In the genomic region with DNA sequence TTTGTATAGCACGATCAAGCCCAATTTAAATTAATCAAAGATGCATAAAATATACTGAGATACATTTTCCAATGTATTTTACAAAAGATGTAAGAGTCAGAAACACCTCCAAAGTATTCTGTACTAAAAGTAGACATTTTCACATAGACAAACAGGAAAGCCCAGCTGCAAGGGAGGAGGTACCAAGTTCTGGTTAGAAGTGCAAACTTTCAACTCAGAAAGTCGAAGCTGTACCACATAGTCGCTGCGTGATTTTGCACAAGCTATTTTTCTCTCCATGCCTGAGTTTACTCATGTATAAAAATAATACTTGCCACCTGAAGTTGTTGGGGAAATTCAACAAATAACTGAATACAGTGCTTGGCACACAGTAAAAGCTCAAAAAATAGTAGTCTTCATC, we compare ENCODE assay signal across 22 cellular contexts.
"Had no signal": no experiment of that assay in that cellular context is flagged by ENCODE, and none has a peak within 500 bp of the region (broad histone marks: within the 10 kb centered on the region; RNA-seq: fewer than 3 reads in every experiment).

No MANE protein-coding gene starts in this region.

- H3K4me1 ChIP-seq: Peyer's patch had no signal

- H3K4me2 ChIP-seq: PC-9 had no signal

- ATAC-seq: K562, Right ventricle myocardium inferior, SK-N-SH treated with all-trans-retinoic acid at 6 μM for 48 hours had no signal

- DNase-seq: MG63; NCI-H1092 treated with DMSO at 0.1 percent for 48 hours; NCI-H1436; NCI-H187; NCI-H2081 treated with DMSO at 0.1 percent for 48 hours; NCI-H2171; NCI-H226; NCI-H446; NCI-H510A; NCI-H524 treated with DMSO at 0.1 percent for 48 hours; NCI-H69; NCI-H774; NK-92 treated with Interleukin-12 subunit alpha and Interleukin-12 subunit beta, amount 100 ng/mL, for 24 hours; OCI-M1; PC-9; Peyer's patch; SHP77 treated with DMSO at 0.1 percent for 48 hours; SJCRH30 had no signal

- H3K4me3 ChIP-seq: K562, MG63, PC-9, Peyer's patch had no signal

- H3K27me3 Mint-ChIP-seq: IgD-negative memory B cell had no signal

- H3K9me3 ChIP-seq: MG63, Peyer's patch, SJCRH30 had no signal

- H3K9me3 Mint-ChIP-seq: IgD-negative memory B cell had no signal

- H2AFZ ChIP-seq: PC-9 had no signal

- H3K27ac ChIP-seq: PC-9, Peyer's patch, SJCRH30 had no signal

- FAIRE-seq: K562 had no signal

- H3K36me3 ChIP-seq: MG63, Peyer's patch, SJCRH30 had no signal

- H3K27me3 ChIP-seq: MG63, Peyer's patch, SJCRH30 had no signal
